In genomic region chr4:118281611-118282442, GRCh38 we compare ENCODE assay signal across 8 cellular contexts.
A peak's percentile ranks its signal among the peaks of the same experiment; 100 is the strongest.
DNase-seq lines count a peak whose midpoint lies in the region; ATAC-seq, FAIRE-seq and TF ChIP-seq lines count a peak whose summit lies in the region.

No MANE protein-coding gene starts in this region.

- peak; percentile 46 for FAIRE-seq in K562 (lab: Jason Lieb, UNC)
- FAIRE-seq in HTR-8/SVneo (lab: Jason Lieb, UNC), result no peak

- H3K9me1 ChIP-seq in K562 (ENCODE audit: control insufficient read depth, insufficient read depth, low read length), result no peaks in the 10 kb centered on the region

- no peaks in the 10 kb centered on the region for H3K9me3 ChIP-seq in K562 (replicated peaks; ENCODE audit: control insufficient read depth, insufficient read depth, low read depth, low read length)

- no peak for TF ChIP-seq RAD21 in K562 (CRISPR knock-in tag; conservative IDR thresholded peaks at IDR 0.05 in 1 of 2, IDR thresholded peaks at IDR 0.05 in 1 of 2)

- DNase-seq in NCI-H1417 (lab: John Stamatoyannopoulos, UW), result peak in 2 of 3 experiments; percentile 9 to 10
- DNase-seq in NCI-H1417 treated with DMSO at 0.1 percent for 48 hours (lab: John Stamatoyannopoulos, UW), result no peak
- DNase-seq in M059J (ENCODE audit: low read depth), result peak; percentile 5
- DNase-seq in K562 (ENCODE audit: extremely low read depth in 1 of 4, low spot score in 3 of 4), result peak in 3 of 4 experiments; percentile 15 to 52 (median 20)
- no peak for DNase-seq in neural crest cell (ENCODE audit: low read depth, low spot score)
- no peak for DNase-seq in HTR-8/SVneo (ENCODE audit: insufficient read length, low spot score)
- no peak for DNase-seq in NCI-H128 (lab: John Stamatoyannopoulos, UW; ENCODE audit: unreplicated experiment)

- H3K4me1 Mint-ChIP-seq in neural crest cell, result peaks cover 45% of the 10 kb centered on the region

- intact Hi-C loops in K562 (cut with micrococcal nuclease), result loop anchor here (2.0 to 5.0 kb wide), 3 partner anchors 70 to 400 kb away; partner anchors contain the start of gene PRSS12

- H3K36me3 Mint-ChIP-seq in neural crest cell (ENCODE audit: low read depth), result peaks cover 11% of the 10 kb centered on the region

- no peaks in the 10 kb centered on the region for H3K27me3 Mint-ChIP-seq in neural crest cell (ENCODE audit: low read depth)

- in situ Hi-C loops in K562 (cut with MboI), result loop anchor here (25.0 kb wide), 1 partner anchor 405 kb away; the partner anchor contains the start of gene METTL14

- POLR2A ChIA-PET in K562 (lab: Yijun Ruan, JAX), result no interaction called here

- no TSS peak for BruUV-seq in K562 (replicated peaks; lab: Mats Ljungman, UMichigan)

- H3K9me3 Mint-ChIP-seq in neural crest cell, result no peaks in the 10 kb centered on the region

- no peak for TF ChIP-seq CTCF in K562 (IDR thresholded peaks at IDR 0.05 in 2 of 3, conservative IDR thresholded peaks at IDR 0.05 in 1 of 3; ENCODE audit: insufficient read depth in 2 of 3, low read depth in 1 of 3, low read length in 3 of 3)
- no peak for TF ChIP-seq CTCF in neural crest cell (conservative IDR thresholded peaks at IDR 0.05)

- H4K20me1 ChIP-seq in K562 (replicated peaks; ENCODE audit: control insufficient read depth, insufficient read depth, low read length), result no peaks in the 10 kb centered on the region

- H3K4me3 Mint-ChIP-seq in neural crest cell, result peak overlapping the region; percentile 68

- H3K36me3 ChIP-seq in K562 (ENCODE audit: control insufficient read depth, insufficient read depth, low read length), result peaks cover 34% of the 10 kb centered on the region

- H3K4me3 ChIP-seq in K562, result no peak overlapping the region; the same call in 1 of the 2 replicates

- peak; percentile 64 for TF ChIP-seq POLR2A in K562 (conservative IDR thresholded peaks at IDR 0.05)

- H2AFZ ChIP-seq in K562 (ENCODE audit: low read depth, low read length), result no peak overlapping the region

- H3K27me3 ChIP-seq in K562 (ENCODE audit: control insufficient read depth in 2 of 2, insufficient read depth in 2 of 2, low read length in 2 of 2), result no peaks in the 10 kb centered on the region

- peak overlapping the region in 1 of 2 experiments; percentile 99; a peak in 2 of 4 replicates for H3K9ac ChIP-seq in K562 (ENCODE audit: insufficient read depth in 1 of 2, low read depth in 2 of 2, low read length in 2 of 2)

- no peak for TF ChIP-seq EP300 in K562 (IDR thresholded peaks at IDR 0.05; ENCODE audit: low read length)

- CTCF ChIA-PET in K562 (lab: Yijun Ruan, JAX; ENCODE audit: low intra/inter-chr PET ratio), result no interaction called here

- H3K27ac ChIP-seq in K562 (ENCODE audit: extremely low read depth, low read depth, low read length), result peak overlapping the region; percentile 45; the same call in 2 of the 3 replicates

- peak; percentile 9 for ATAC-seq in K562
- no peak for ATAC-seq in HG02678 (IDR thresholded peaks at IDR 0.05; ENCODE audit: unreplicated experiment)

- 14% methylated on average over 9 of the region's 9 CpGs for WGBS in K562 (ENCODE audit: insufficient coverage, low coverage, missing lambda C conversion rate)

- peak overlapping the region; percentile 17; the same call in 1 of the 2 replicates for H3K4me2 ChIP-seq in K562 (ENCODE audit: insufficient read depth, low read length)

- H3K27ac Mint-ChIP-seq in neural crest cell (ENCODE audit: unreplicated experiment), result peak overlapping the region; percentile 67

- H3K79me2 ChIP-seq in K562 (ENCODE audit: control insufficient read depth, insufficient read depth, low read length), result peaks cover 38% of the 10 kb centered on the region

- peaks cover 4 to 13% of the 10 kb centered on the region in 2 experiments; a peak in 3 of 5 replicates for H3K4me1 ChIP-seq in K562 (replicated peaks in 1 of 2; ENCODE audit: control insufficient read depth in 2 of 2, insufficient read depth in 2 of 2, low read length in 2 of 2)

TF ChIP-seq in K562, 482 proteins besides CTCF, POLR2A, EP300 and RAD21:
- no peak for TF ChIP-seq ZNF146 (CRISPR knock-in tag; IDR thresholded peaks at IDR 0.05; ENCODE audit: unreplicated experiment)
- TF ChIP-seq PBX2 (CRISPR knock-in tag; IDR thresholded peaks at IDR 0.05; ENCODE audit: low read depth), result no peak
- TF ChIP-seq PBX2 (tag; conservative IDR thresholded peaks at IDR 0.05; ENCODE audit: low read depth), result no peak
- TF ChIP-seq ARID1B (IDR thresholded peaks at IDR 0.05), result no peak
- TF ChIP-seq SNAPC5 (CRISPR knock-in tag; IDR thresholded peaks at IDR 0.05), result no peak
- TF ChIP-seq RBFOX2 (IDR thresholded peaks at IDR 0.05; ENCODE audit: low read depth, low read length), result 0 out of 2 replicates have a peak, but pooled peaks have one; percentile 29
- TF ChIP-seq ETS2 (tag; IDR thresholded peaks at IDR 0.05; ENCODE audit: borderline replicate concordance, poor library complexity, severe bottlenecking), result no peak
- no peak for TF ChIP-seq ZNF311 (CRISPR knock-in tag; IDR thresholded peaks at IDR 0.05)
- peak; percentile 43; the same call in 1 of the 2 replicates for TF ChIP-seq SUPT5H (IDR thresholded peaks at IDR 0.05)
- TF ChIP-seq ZNF668 (CRISPR knock-in tag; IDR thresholded peaks at IDR 0.05), result no peak
- no peak for TF ChIP-seq POLR2H (tag; IDR thresholded peaks at IDR 0.05; ENCODE audit: low read depth)
- TF ChIP-seq STAT5A (IDR thresholded peaks at IDR 0.05; ENCODE audit: borderline replicate concordance, low read length), result no peak
- TF ChIP-seq E2F1 (CRISPR knock-in tag; IDR thresholded peaks at IDR 0.05), result no peak
- TF ChIP-seq POLR2AphosphoS2 (IDR thresholded peaks at IDR 0.05; ENCODE audit: low read length), result peak; percentile 83; the same call in 1 of the 2 replicates
- TF ChIP-seq ZNF445 (CRISPR knock-in tag; IDR thresholded peaks at IDR 0.05; ENCODE audit: low read depth), result 0 out of 2 replicates have a peak, but pooled peaks have one; percentile 12
- peak; percentile 9 for TF ChIP-seq POLR2B (IDR thresholded peaks at IDR 0.05; ENCODE audit: low read depth, partially characterized antibody)
- TF ChIP-seq POLR2AphosphoS5 (IDR thresholded peaks at IDR 0.05; ENCODE audit: control insufficient read depth, insufficient read depth, low read depth, low read length), result peak; percentile 81; the same call in 1 of the 2 replicates
- TF ChIP-seq ZNF444 (CRISPR knock-in tag; IDR thresholded peaks at IDR 0.05), result no peak
- TF ChIP-seq ZNF408 (CRISPR knock-in tag; IDR thresholded peaks at IDR 0.05; ENCODE audit: low read depth), result no peak
- peak; percentile 15; the same call in 1 of the 2 replicates for TF ChIP-seq TEAD4 (IDR thresholded peaks at IDR 0.05; ENCODE audit: low read length)
- TF ChIP-seq TEAD4 (CRISPR knock-in tag; IDR thresholded peaks at IDR 0.05; ENCODE audit: borderline replicate concordance), result no peak
- TF ChIP-seq C11orf30 (IDR thresholded peaks at IDR 0.05; ENCODE audit: low read depth), result no peak
- TF ChIP-seq BRCA1 (IDR thresholded peaks at IDR 0.05), result no peak
- no peak for TF ChIP-seq BRCA1 (CRISPR knock-in tag; IDR thresholded peaks at IDR 0.05)

Comparison
In these comparisons a context has a peak if more than half of its experiments do, and no peak if none do; other contexts are left out.
1. DNase-seq: peak in NCI-H1417 (2 of 3), M059J (single experiment) and K562 (3 of 4); none in NCI-H1417 treated with DMSO at 0.1 percent for 48 hours (single experiment), neural crest cell (single experiment), HTR-8/SVneo (single experiment) and NCI-H128 (single experiment).